In genomic region chr13:27654816-27655215, GRCh38 we compare ENCODE assay signal across 22 cellular contexts. TPM values are rescaled to one million over a fixed set of nuclear protein-coding genes. Genes with fewer than 3 reads are reported as not detected.
DNase-seq lines count a peak whose midpoint lies in the region; ATAC-seq, FAIRE-seq and TF ChIP-seq lines count a peak whose summit lies in the region.
"Had no signal": no experiment of that assay in that cellular context is flagged by ENCODE, and none has a peak within 500 bp of the region (broad histone marks: within the 10 kb centered on the region; RNA-seq: fewer than 3 reads in every experiment).

No MANE protein-coding gene starts in this region.

- intact Hi-C loops in activated CD4-positive, alpha-beta T cell treated with anti-CD3 and anti-CD28 coated beads, Interleukin-2, amount 10 ng/mL, durations not matched to agents 24 days and 14 days (cut with micrococcal nuclease) = no loop called here

- no peaks in the 10 kb centered on the region for H3K27me3 Mint-ChIP-seq in activated CD4-positive, alpha-beta T cell treated with anti-CD3 and anti-CD28 coated beads, Interleukin-2, amount 10 ng/mL, durations not matched to agents 24 days and 14 days
- H3K27me3 Mint-ChIP-seq in neural crest cell (ENCODE audit: low read depth) = no peaks in the 10 kb centered on the region
- H3K27me3 Mint-ChIP-seq: CD4-positive, alpha-beta memory T cell had no signal

- H3K4me3 ChIP-seq in choroid plexus epithelial cell (ENCODE audit: low read depth, low read length) = no peak overlapping the region
- H3K4me3 ChIP-seq: BLaER1 treated with 17β-estradiol and CSF1 and Interleukin-3, amounts not matched to agents 10 nM and 100 nM; GM23338 had no signal

- no peak for ATAC-seq in HG03565 (IDR thresholded peaks at IDR 0.05; ENCODE audit: unreplicated experiment)
- ATAC-seq: GM23338, HCT116 had no signal

- peaks cover 5% of the 10 kb centered on the region for H3K4me1 Mint-ChIP-seq in activated CD4-positive, alpha-beta T cell treated with anti-CD3 and anti-CD28 coated beads, Interleukin-2, amount 10 ng/mL, durations not matched to agents 24 days and 14 days
- no peaks in the 10 kb centered on the region for H3K4me1 Mint-ChIP-seq in neural crest cell
- H3K4me1 Mint-ChIP-seq: CD14-positive monocyte had no signal

- DNase-seq in activated CD4-positive, alpha-beta T cell treated with anti-CD3 and anti-CD28 coated beads, Interleukin-2, amount 10 ng/mL, durations not matched to agents 24 days and 14 days = peak; percentile 34
- DNase-seq in activated CD4-positive, alpha-beta T cell treated with anti-CD3 and anti-CD28 coated beads, Interleukin-2, amount 50 U/mL, for 4 hours = no peak
- DNase-seq in GM19239 (ENCODE audit: insufficient read length, low spot score) (no peak), choroid plexus epithelial cell (ENCODE audit: low read depth) (peak; percentile 14), neural crest cell (ENCODE audit: low read depth, low spot score) (no peak), AG20443 (ENCODE audit: low spot score) (no peak), inferior parietal cortex (ENCODE audit: extremely low spot score) (no peak)
- DNase-seq: AML-193; BE2C; CD4-positive, alpha-beta memory T cell; COR-L47; DMS153; DND-41; H9 had no signal

- H3K27ac Mint-ChIP-seq in activated CD4-positive, alpha-beta T cell treated with anti-CD3 and anti-CD28 coated beads, Interleukin-2, amount 10 ng/mL, durations not matched to agents 24 days and 14 days = no peak overlapping the region
- peak overlapping the region; percentile 14 for H3K27ac Mint-ChIP-seq in neural crest cell (ENCODE audit: unreplicated experiment)
- H3K27ac Mint-ChIP-seq: CD4-positive, alpha-beta memory T cell; GM23338; H9 had no signal

- peaks cover 10% of the 10 kb centered on the region for H3K9me3 Mint-ChIP-seq in activated CD4-positive, alpha-beta T cell treated with anti-CD3 and anti-CD28 coated beads, Interleukin-2, amount 10 ng/mL, durations not matched to agents 24 days and 14 days
- H3K9me3 Mint-ChIP-seq in neural crest cell = peaks cover 6% of the 10 kb centered on the region

- TF ChIP-seq CTCF in choroid plexus epithelial cell (conservative IDR thresholded peaks at IDR 0.05; ENCODE audit: low read depth, low read length) (no peak), neural crest cell (conservative IDR thresholded peaks at IDR 0.05) (no peak)

- H3K36me3 Mint-ChIP-seq in activated CD4-positive, alpha-beta T cell treated with anti-CD3 and anti-CD28 coated beads, Interleukin-2, amount 10 ng/mL, durations not matched to agents 24 days and 14 days (ENCODE audit: low read depth) = peaks cover 29% of the 10 kb centered on the region
- H3K36me3 Mint-ChIP-seq in neural crest cell (ENCODE audit: low read depth) = peaks cover 27% of the 10 kb centered on the region

- FAIRE-seq in GM19239 (lab: Jason Lieb, UNC) = peak; percentile 52
- FAIRE-seq: A204.1, G401.6, GM12892 had no signal

- no peak overlapping the region for H3K4me3 Mint-ChIP-seq in activated CD4-positive, alpha-beta T cell treated with anti-CD3 and anti-CD28 coated beads, Interleukin-2, amount 10 ng/mL, durations not matched to agents 24 days and 14 days
- no peak overlapping the region for H3K4me3 Mint-ChIP-seq in neural crest cell
- H3K4me3 Mint-ChIP-seq: CD14-positive monocyte; CD4-positive, alpha-beta memory T cell; GM23338; H9 had no signal

RNA-seq across cellular contexts. Expression of gene POLR1D, which starts 33.1 kb away (rescaled TPM):
- total RNA-seq in activated CD4-positive, alpha-beta T cell treated with anti-CD3 and anti-CD28 coated beads, Interleukin-2, amount 10 ng/mL, durations not matched to agents 24 days and 14 days = 134 and 140 TPM in 2 replicates
- total RNA-seq in neural crest cell = 92.6 and 100 TPM in 2 replicates

RNA-seq across cellular contexts. Expression of gene LNX2, which starts 34.5 kb away (rescaled TPM):
- total RNA-seq in activated CD4-positive, alpha-beta T cell treated with anti-CD3 and anti-CD28 coated beads, Interleukin-2, amount 10 ng/mL, durations not matched to agents 24 days and 14 days = 4.1 and 4.3 TPM in 2 replicates
- 9.4 and 9.6 TPM in 2 replicates for total RNA-seq in neural crest cell

Comparison
In these comparisons a context has a peak if more than half of its experiments do, and no peak if none do; other contexts are left out.
1. DNase-seq: peak in activated CD4-positive, alpha-beta T cell treated with anti-CD3 and anti-CD28 coated beads, Interleukin-2, amount 10 ng/mL, durations not matched to agents 24 days and 14 days (single experiment) and choroid plexus epithelial cell (single experiment); none in activated CD4-positive, alpha-beta T cell treated with anti-CD3 and anti-CD28 coated beads, Interleukin-2, amount 50 U/mL, for 4 hours (0 of 2), GM19239 (single experiment), neural crest cell (single experiment), AG20443 (single experiment) and inferior parietal cortex (single experiment).